ENCODE assay signal across 2 cellular contexts in genomic region chr3:172678068-172678467, GRCh38.
TF ChIP-seq lines count a peak whose summit lies in the region.

No MANE protein-coding gene starts in this region.

TF ChIP-seq in A549, 52 proteins besides CTCF, POLR2A, EP300 and RAD21:
- no peak for TF ChIP-seq ZNF302 (CRISPR knock-in tag; IDR thresholded peaks at IDR 0.05)

TF ChIP-seq in H1, 55 proteins besides CTCF, POLR2A, EP300 and RAD21:
- TF ChIP-seq MAFK (IDR thresholded peaks at IDR 0.05; ENCODE audit: low read depth, low read length) (no peak), TAF1 (IDR thresholded peaks at IDR 0.05; ENCODE audit: low read depth, low read length) (no peak), BACH1 (IDR thresholded peaks at IDR 0.05; ENCODE audit: low read length) (no peak)
TF ChIP-seq in H1: peak in this region for 0.
